Comparison of ENCODE assay signal across 8 cellular contexts in genomic region chr1:215717677-215718076, GRCh38.
"Had no signal": no experiment of that assay in that cellular context is flagged by ENCODE, and none has a peak within 500 bp of the region (broad histone marks: within the 10 kb centered on the region; RNA-seq: fewer than 3 reads in every experiment).

No MANE protein-coding gene starts in this region.

- H3K36me3 ChIP-seq: HAP-1 had no signal

- H3K4me3 ChIP-seq: GM23248, HAP-1 had no signal

- H3K4me1 ChIP-seq: HAP-1 had no signal

- ATAC-seq: HCT116 had no signal

- H3K9ac ChIP-seq: GM23248 had no signal

- DNase-seq: GM23248, GOT3, H7, HFFc6, KBM-7 had no signal

- H2AFZ ChIP-seq: GM23248 had no signal

- H3K9me3 ChIP-seq: HAP-1 had no signal

- H3K27ac ChIP-seq: GM23248, HL-60 had no signal
